1 cellular context compared by ENCODE assay signal in the genomic region with DNA sequence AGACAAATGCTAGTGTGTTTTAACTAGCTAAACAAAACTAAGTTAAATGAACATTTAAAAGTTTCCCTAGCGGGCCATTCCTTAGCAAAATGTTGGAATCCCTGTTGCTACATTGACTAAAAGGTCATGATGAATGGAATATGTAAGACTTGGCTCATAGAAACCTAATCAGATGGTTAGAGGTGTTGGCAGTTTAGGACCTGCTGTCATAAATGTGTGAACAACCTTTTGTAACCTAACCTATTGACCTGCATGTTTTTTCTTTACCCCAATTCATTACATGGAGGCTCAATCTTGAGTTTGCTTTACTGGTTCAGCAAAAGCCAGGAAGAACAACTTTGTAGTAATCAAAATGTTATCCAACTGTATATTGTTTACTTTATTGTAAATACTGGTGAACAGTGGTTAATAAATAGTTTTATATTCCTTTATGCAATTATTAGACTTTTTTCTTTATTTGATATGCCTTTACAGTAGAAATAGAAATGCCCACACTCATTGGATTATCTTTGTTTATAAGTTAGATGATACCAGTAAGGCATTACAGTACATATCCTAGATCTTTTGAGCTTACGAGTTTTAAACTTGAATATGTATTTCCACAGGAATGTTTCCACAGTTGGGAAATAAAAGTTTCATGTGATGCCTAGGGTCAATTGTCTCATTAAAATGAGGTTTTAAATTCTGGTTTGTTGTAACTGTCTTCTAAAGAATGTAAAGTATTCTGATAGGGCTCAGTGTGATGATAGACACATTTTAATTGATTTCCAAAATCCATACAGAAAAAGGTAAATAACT.
TF ChIP-seq lines count a peak whose summit lies in the region.

No MANE protein-coding gene starts in this region.

TF ChIP-seq in endothelial cell of umbilical vein, 7 proteins besides CTCF, POLR2A, EP300 and RAD21:
- peak; percentile 19 for TF ChIP-seq POLR2AphosphoS5 (IDR thresholded peaks at IDR 0.05; ENCODE audit: insufficient read depth, low read depth, low read length)
- TF ChIP-seq, protein P1, sequence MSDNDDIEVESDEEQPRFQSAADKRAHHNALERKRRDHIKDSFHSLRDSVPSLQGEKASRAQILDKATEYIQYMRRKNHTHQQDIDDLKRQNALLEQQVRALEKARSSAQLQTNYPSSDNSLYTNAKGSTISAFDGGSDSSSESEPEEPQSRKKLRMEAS (IDR thresholded peaks at IDR 0.05; ENCODE audit: insufficient read depth, insufficient read length) = no peak
